In genomic region chr5:1110930-1111726, GRCh38 we compare ENCODE assay signal across 8 cellular contexts. TPM values are rescaled to one million over a fixed set of nuclear protein-coding genes. Genes with fewer than 3 reads are reported as not detected.
A peak's percentile ranks its signal among the peaks of the same experiment; 100 is the strongest.
DNase-seq lines count a peak whose midpoint lies in the region; ATAC-seq and TF ChIP-seq lines count a peak whose summit lies in the region.

No MANE protein-coding gene starts in this region.

- no peak for TF ChIP-seq CTCF in Loucy (conservative IDR thresholded peaks at IDR 0.05; ENCODE audit: low read length)
- no peak for TF ChIP-seq CTCF in ascending aorta (IDR thresholded peaks at IDR 0.05)

- DNase-seq in COLO668 (lab: John Stamatoyannopoulos, UW; ENCODE audit: unreplicated experiment) (peak; percentile 61), ascending aorta (ENCODE audit: low spot score in 2 of 2) (no peak), NCI-H446 (lab: John Stamatoyannopoulos, UW) (no peak), SHP77 treated with DMSO at 0.1 percent for 48 hours (lab: John Stamatoyannopoulos, UW) (no peak)

- H3K4me3 ChIP-seq in Loucy (ENCODE audit: low read length, poor library complexity, severe bottlenecking) (peak overlapping the region; percentile 82), ascending aorta (peak overlapping the region; percentile 89 to 96), iPS-11a (ENCODE audit: low read depth, low read length) (peak overlapping the region; percentile 63), skin epidermis (peak overlapping the region; percentile 62 to 94 (median 85))

- peak; percentile 17 for ATAC-seq in GM21447 (IDR thresholded peaks at IDR 0.05; ENCODE audit: unreplicated experiment)

- peaks cover 30% of the 10 kb centered on the region; the same call in 1 of the 2 replicates for H3K79me2 ChIP-seq in Loucy (ENCODE audit: insufficient read depth, low read length)

- H3K27ac ChIP-seq in ascending aorta (peak overlapping the region; percentile 51 to 79), skin epidermis (peak overlapping the region; percentile 66 to 97 (median 87))

- peak overlapping the region; percentile 62 for H2AFZ ChIP-seq in Loucy (ENCODE audit: low read length)

- no peaks in the 10 kb centered on the region for H3F3A ChIP-seq in Loucy (ENCODE audit: low read depth)

- peak overlapping the region; percentile 92 for H3K4me2 ChIP-seq in Loucy (ENCODE audit: low read depth, low read length, poor library complexity, severe bottlenecking)

- H3K27me3 ChIP-seq in Loucy (ENCODE audit: insufficient read depth, low read length, poor library complexity, severe bottlenecking) (no peaks in the 10 kb centered on the region), ascending aorta (no peaks in the 10 kb centered on the region)

- H3K4me1 ChIP-seq in Loucy (ENCODE audit: insufficient read depth, low read length, poor library complexity, severe bottlenecking): peaks cover 33% of the 10 kb centered on the region
- no peaks in the 10 kb centered on the region for H3K4me1 ChIP-seq in ascending aorta

- H3K9me2 ChIP-seq in Loucy (replicated peaks; ENCODE audit: low read depth, low read length): no peaks in the 10 kb centered on the region

- H3K9ac ChIP-seq in Loucy (ENCODE audit: low read depth, low read length, poor library complexity, severe bottlenecking): peak overlapping the region; percentile 82

- intact Hi-C loops in ascending aorta (cut with DNase I): no loop called here

- H3K9me3 ChIP-seq in Loucy (ENCODE audit: insufficient read depth, low read depth, low read length): no peaks in the 10 kb centered on the region
- no peaks in the 10 kb centered on the region for H3K9me3 ChIP-seq in ascending aorta

- H3K36me3 ChIP-seq in Loucy (ENCODE audit: insufficient read depth, low read length) (no peaks in the 10 kb centered on the region), ascending aorta (no peaks in the 10 kb centered on the region)

- no peaks in the 10 kb centered on the region for H4K20me1 ChIP-seq in Loucy (ENCODE audit: insufficient read depth, low read length, poor library complexity, severe bottlenecking)

RNA-seq across cellular contexts. Expression of gene SLC12A7, which starts 0.7 kb away (rescaled TPM):
- 101 TPM for total RNA-seq in ascending aorta
